Comparison of ENCODE assay signal across 8 cellular contexts in genomic region chr4:2535386-2536192, GRCh38. TPM values are rescaled to one million over a fixed set of nuclear protein-coding genes. Genes with fewer than 3 reads are reported as not detected.
DNase-seq lines count a peak whose midpoint lies in the region; ATAC-seq and TF ChIP-seq lines count a peak whose summit lies in the region.

No MANE protein-coding gene starts in this region.

- H3K27ac ChIP-seq in C4-2B (peak overlapping the region; percentile 92), colonic mucosa (peak overlapping the region; percentile 75), left lung (peak overlapping the region; percentile 89 to 95)

- no peaks in the 10 kb centered on the region for H3K27me3 Mint-ChIP-seq in activated CD4-positive, alpha-beta T cell treated with anti-CD3 and anti-CD28 coated beads for 36 hours

- CTCF ChIA-PET in activated CD4-positive, alpha-beta T cell treated with anti-CD3 and anti-CD28 coated beads for 36 hours (lab: Charles Lee) = interaction anchor here (0.7 to 1.0 kb wide), 5 partner anchors 9 to 652 kb away, joined by 3 to 4 read pairs (median 3); partner anchors contain the start of gene RNF4

- peak overlapping the region; percentile 85 for H3K4me3 Mint-ChIP-seq in activated CD4-positive, alpha-beta T cell treated with anti-CD3 and anti-CD28 coated beads for 36 hours

- POLR2A ChIA-PET in activated CD4-positive, alpha-beta T cell treated with anti-CD3 and anti-CD28 coated beads for 36 hours (lab: Charles Lee) = interaction anchor here (0.6 to 3.6 kb wide), 6 partner anchors 67 to 273 kb away, joined by 3 to 17 read pairs (median 4); partner anchors contain the start of gene RNF4

- intact Hi-C loops in activated CD4-positive, alpha-beta T cell treated with anti-CD3 and anti-CD28 coated beads for 36 hours (cut with DNase I, micrococcal nuclease) = loop anchor here (1.0 to 10.0 kb wide), 22 partner anchors 35 to 999 kb away; partner anchors contain the start of genes CFAP99 (in 2 of the 2), GRK4 (in 2 of the 2), HAUS3 (in 2 of the 2) and NOP14 (in 2 of the 2)
- intact Hi-C loops in colonic mucosa (cut with DNase I) (no loop called here), left lung (cut with DNase I) (no loop called here)

- H3K4me1 ChIP-seq in colonic mucosa = peaks cover 7% of the 10 kb centered on the region
- H3K4me1 ChIP-seq in left lung = peaks cover 7 to 34% of the 10 kb centered on the region in 2 donors

- H3K27ac Mint-ChIP-seq in activated CD4-positive, alpha-beta T cell treated with anti-CD3 and anti-CD28 coated beads for 36 hours = peak overlapping the region; percentile 88

- DNase-seq in GM20000 (ENCODE audit: low spot score) (peak; percentile 56), LNCaP clone FGC (ENCODE audit: low read depth) (no peak), colonic mucosa (peak; percentile 45), left lung (peak; percentile 69 to 87), NCI-H2196 (lab: John Stamatoyannopoulos, UW; ENCODE audit: unreplicated experiment) (no peak)
- DNase-seq in activated CD4-positive, alpha-beta T cell treated with anti-CD3 and anti-CD28 coated beads for 36 hours = peak; percentile 74
- peak; percentile 22 to 41 for DNase-seq in stimulated activated CD4-positive, alpha-beta T cell treated with anti-CD3 and anti-CD28 coated beads, Interleukin-2, amount 100 ng/mL, for 48 hours

- TF ChIP-seq CTCF in C4-2B (conservative IDR thresholded peaks at IDR 0.05) (no peak), GM20000 (IDR thresholded peaks at IDR 0.05; ENCODE audit: extremely low read depth, missing control alignments) (no peak), LNCaP clone FGC (IDR thresholded peaks at IDR 0.05; ENCODE audit: control insufficient read depth, extremely low read depth, insufficient read depth) (no peak), colonic mucosa (IDR thresholded peaks at IDR 0.05) (no peak), left lung (IDR thresholded peaks at IDR 0.05) (no peak)

- peaks cover 22% of the 10 kb centered on the region for H3K4me1 Mint-ChIP-seq in activated CD4-positive, alpha-beta T cell treated with anti-CD3 and anti-CD28 coated beads for 36 hours

- H3K9me3 ChIP-seq in colonic mucosa = no peaks in the 10 kb centered on the region
- no peaks in the 10 kb centered on the region for H3K9me3 ChIP-seq in left lung

- H3K9me3 Mint-ChIP-seq in activated CD4-positive, alpha-beta T cell treated with anti-CD3 and anti-CD28 coated beads for 36 hours (ENCODE audit: low read depth) = no peaks in the 10 kb centered on the region

- peaks cover 5% of the 10 kb centered on the region for H3K36me3 Mint-ChIP-seq in activated CD4-positive, alpha-beta T cell treated with anti-CD3 and anti-CD28 coated beads for 36 hours (ENCODE audit: low read depth)

- H3K9ac ChIP-seq in colonic mucosa (ENCODE audit: low read depth in 2 of 2, low read length in 2 of 2) = peak overlapping the region; percentile 94 to 95

- H3K36me3 ChIP-seq in colonic mucosa (no peaks in the 10 kb centered on the region), left lung (no peaks in the 10 kb centered on the region)

- H3K4me3 ChIP-seq in LNCaP clone FGC (ENCODE audit: low read depth, low read length) (peak overlapping the region; percentile 84), colonic mucosa (peak overlapping the region; percentile 46), left lung (peak overlapping the region; percentile 65 to 72)

- ATAC-seq in activated CD4-positive, alpha-beta T cell treated with anti-CD3 and anti-CD28 coated beads for 36 hours = peak; percentile 21
- peak; percentile 1 for ATAC-seq in left lung

- no peaks in the 10 kb centered on the region for H3K27me3 ChIP-seq in colonic mucosa
- H3K27me3 ChIP-seq in left lung = no peaks in the 10 kb centered on the region

RNA-seq across cellular contexts. Expression of gene FAM193A, which starts 0.9 kb away (rescaled TPM):
- 10 to 100 TPM; 22.1 to 30.1 TPM for total RNA-seq in activated CD4-positive, alpha-beta T cell treated with anti-CD3 and anti-CD28 coated beads for 36 hours
- total RNA-seq in colonic mucosa (10 to 100 TPM; 18.0 to 25.8 TPM), left lung (10 to 100 TPM; 22.3 to 25.2 TPM)

Comparison
In these comparisons a context has a peak if more than half of its experiments do, and no peak if none do; other contexts are left out.
1. DNase-seq: peak in GM20000 (single experiment), activated CD4-positive, alpha-beta T cell treated with anti-CD3 and anti-CD28 coated beads for 36 hours (single experiment), colonic mucosa (single experiment), left lung (2 of 2) and stimulated activated CD4-positive, alpha-beta T cell treated with anti-CD3 and anti-CD28 coated beads, Interleukin-2, amount 100 ng/mL, for 48 hours (2 of 2); none in LNCaP clone FGC (single experiment) and NCI-H2196 (single experiment).
2. intact Hi-C loops: an anchor here in activated CD4-positive, alpha-beta T cell treated with anti-CD3 and anti-CD28 coated beads for 36 hours (1.0 to 10.0 kb wide); none called in colonic mucosa and left lung.
3. Peak in every context shown above with its lines, with median percentiles within 50 percentile points of each other: H3K27ac ChIP-seq and H3K4me3 ChIP-seq.